Comparison of ENCODE assay signal across 7 cellular contexts in the genomic region with DNA sequence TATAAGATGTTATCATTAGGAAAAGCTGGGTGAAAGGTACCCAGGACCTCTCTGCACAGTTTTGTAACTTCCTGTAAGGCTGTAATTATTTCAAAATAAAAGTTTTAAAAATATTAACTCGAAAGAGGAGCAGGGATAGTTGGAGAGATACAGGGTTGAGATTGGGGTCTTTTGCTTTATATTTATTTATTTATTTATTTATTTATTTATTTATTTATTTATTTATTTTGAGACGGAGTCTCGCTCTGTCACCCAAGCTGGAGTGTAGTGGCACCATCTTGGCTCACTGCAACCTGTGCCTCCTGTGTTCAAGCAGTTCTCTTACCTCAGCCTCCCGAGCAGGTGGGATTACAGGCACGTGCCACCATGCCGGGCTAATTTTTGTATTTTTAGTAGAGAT.
DNase-seq lines count a peak whose midpoint lies in the region; ATAC-seq, FAIRE-seq and TF ChIP-seq lines count a peak whose summit lies in the region.
"Not testable (repeated sequence)": the region's sequence is repeated elsewhere in the genome, so short reads cannot be mapped to it uniquely, and the experiment has no call there.

No MANE protein-coding gene starts in this region.

- not testable (repeated sequence) for FAIRE-seq in A549 (lab: Jason Lieb, UNC)

- H3K27ac ChIP-seq in A549; HEK293 (ENCODE audit: extremely low read depth, low read depth, low read length): not testable (repeated sequence)
- peak overlapping the region; percentile 57 for H3K27ac ChIP-seq in neutrophil
- peak overlapping the region; percentile 31 for H3K27ac ChIP-seq in psoas muscle
- peak overlapping the region; percentile 14 to 66 (median 46) for H3K27ac ChIP-seq in gastrocnemius medialis

- peaks cover 20% of the 10 kb centered on the region for H3K36me3 Mint-ChIP-seq in progenitor cell of endocrine pancreas (ENCODE audit: insufficient read depth)

- not testable (repeated sequence) for TF ChIP-seq CTCF in A549 (IDR thresholded peaks at IDR 0.05); HEK293 (tag by site-specific recombination; IDR thresholded peaks at IDR 0.05); neutrophil (IDR thresholded peaks at IDR 0.05); progenitor cell of endocrine pancreas (IDR thresholded peaks at IDR 0.05; ENCODE audit: unreplicated experiment); psoas muscle (IDR thresholded peaks at IDR 0.05); gastrocnemius medialis (IDR thresholded peaks at IDR 0.05 in 4 of 5, conservative IDR thresholded peaks at IDR 0.05 in 1 of 5)

- H3K4me1 ChIP-seq in A549 (peaks cover 19% of the 10 kb centered on the region; the same call in 2 of the 3 replicates), adipocyte (ENCODE audit: control insufficient read depth, insufficient read depth, low read length) (peaks cover 19% of the 10 kb centered on the region), neutrophil (ENCODE audit: control insufficient read depth in 1 of 2, insufficient read depth in 1 of 2, low read depth in 1 of 2, low read length in 1 of 2) (peaks cover 13 to 18% of the 10 kb centered on the region in 2 experiments), psoas muscle (peaks cover 39% of the 10 kb centered on the region), gastrocnemius medialis (peaks cover 22 to 29% of the 10 kb centered on the region in 2 donors)
- H3K4me1 ChIP-seq in HEK293 (ENCODE audit: control insufficient read depth, insufficient read depth, low read length), result not testable (repeated sequence)

- in situ Hi-C loops in gastrocnemius medialis (cut with MboI; ENCODE audit: low sequenced_read_pairs in 4 of 4), result not testable (repeated sequence)

- not testable (repeated sequence) for TF ChIP-seq RAD21 in A549 (conservative IDR thresholded peaks at IDR 0.05 in 1 of 2, IDR thresholded peaks at IDR 0.05 in 1 of 2)

- H3K4me2 ChIP-seq in A549, result not testable (repeated sequence)

- POLR2A ChIA-PET in A549 (lab: Yijun Ruan, JAX); HEK293 (lab: Yijun Ruan, JAX): not testable (repeated sequence)

- not testable (repeated sequence) for TF ChIP-seq EP300 in A549 (IDR thresholded peaks at IDR 0.05)

- CTCF ChIA-PET in A549 (lab: Yijun Ruan, JAX); HEK293 (lab: Yijun Ruan, JAX): not testable (repeated sequence)

- not testable (repeated sequence) for DNase-seq in A549 (ENCODE audit: low read depth in 1 of 2, low spot score in 1 of 2); adipocyte (ENCODE audit: low read depth); progenitor cell of endocrine pancreas (ENCODE audit: low spot score, unreplicated experiment); psoas muscle
- peak in 1 of 2 donors; percentile 64 for DNase-seq in gastrocnemius medialis

- not testable (repeated sequence) for H3K9me3 Mint-ChIP-seq in progenitor cell of endocrine pancreas (ENCODE audit: low read depth)

- 91% methylated on average over 6 of the region's 6 CpGs for WGBS in A549 (ENCODE audit: missing lambda C conversion rate)
- WGBS in psoas muscle, 3 donors, result 43 to 75% (median 45%) methylated on average over 6 of the region's 6 CpGs

- ATAC-seq in A549, result not testable (repeated sequence)
- ATAC-seq in psoas muscle, result peak in 3 of 4 donors; percentile 33 to 49 (median 36)
- ATAC-seq in gastrocnemius medialis, result peak in 1 of 2 donors; percentile 47

- intact Hi-C loops in psoas muscle (cut with DNase I); gastrocnemius medialis (cut with DNase I; ENCODE audit: low total_unique reads): not testable (repeated sequence)

- H3K27me3 Mint-ChIP-seq in progenitor cell of endocrine pancreas, result not testable (repeated sequence)

- TF ChIP-seq POLR2A in A549 (IDR thresholded peaks at IDR 0.05; ENCODE audit: low read length); gastrocnemius medialis (IDR thresholded peaks at IDR 0.05): not testable (repeated sequence)

- not testable (repeated sequence) for H3K4me3 Mint-ChIP-seq in progenitor cell of endocrine pancreas (ENCODE audit: low read depth)

- H3K27me3 ChIP-seq in adipocyte (replicated peaks; ENCODE audit: control insufficient read depth, insufficient read depth, low read length); neutrophil; psoas muscle (ENCODE audit: insufficient read depth in 3 of 3, low read length in 2 of 3); gastrocnemius medialis: not testable (repeated sequence)

- peaks cover 32 to 36% of the 10 kb centered on the region in 2 experiments for H3K36me3 ChIP-seq in HEK293 (ENCODE audit: control insufficient read depth in 2 of 2, insufficient read depth in 1 of 2, low read length in 2 of 2)
- peaks cover 41% of the 10 kb centered on the region for H3K36me3 ChIP-seq in adipocyte (ENCODE audit: control insufficient read depth, insufficient read depth, low read length, severe bottlenecking)
- peaks cover 38% of the 10 kb centered on the region for H3K36me3 ChIP-seq in neutrophil
- H3K36me3 ChIP-seq in psoas muscle (ENCODE audit: insufficient read depth in 1 of 2, low read depth in 1 of 2), result peaks cover 0 to 32% of the 10 kb centered on the region in 2 donors
- peaks cover 0 to 28% of the 10 kb centered on the region in 2 donors for H3K36me3 ChIP-seq in gastrocnemius medialis

- not testable (repeated sequence) for H3K9ac ChIP-seq in adipocyte (ENCODE audit: low read length)

- not testable (repeated sequence) for H3K4me1 Mint-ChIP-seq in progenitor cell of endocrine pancreas (ENCODE audit: low read depth)

- H3K4me3 ChIP-seq in A549; HEK293 (ENCODE audit: low read depth, low read length); neutrophil (ENCODE audit: low read depth in 1 of 2, low read length in 1 of 2); psoas muscle; gastrocnemius medialis: not testable (repeated sequence)
- peak overlapping the region; percentile 44 for H3K4me3 ChIP-seq in adipocyte (ENCODE audit: low read length)

- peak overlapping the region; percentile 51 for H3K27ac Mint-ChIP-seq in progenitor cell of endocrine pancreas

- H3K9me3 ChIP-seq in A549; HEK293 (ENCODE audit: control insufficient read depth, insufficient read depth, low read depth, low read length); adipocyte (ENCODE audit: control insufficient read depth, low read length); neutrophil; psoas muscle; gastrocnemius medialis: not testable (repeated sequence)

TF ChIP-seq in A549, 52 proteins besides CTCF, POLR2A, EP300 and RAD21:
- TF ChIP-seq ZC3H11A (IDR thresholded peaks at IDR 0.05), result peak; percentile 94

TF ChIP-seq in HEK293, 187 proteins besides CTCF, POLR2A, EP300 and RAD21 (continues in another document):
- TF ChIP-seq, protein P1, sequence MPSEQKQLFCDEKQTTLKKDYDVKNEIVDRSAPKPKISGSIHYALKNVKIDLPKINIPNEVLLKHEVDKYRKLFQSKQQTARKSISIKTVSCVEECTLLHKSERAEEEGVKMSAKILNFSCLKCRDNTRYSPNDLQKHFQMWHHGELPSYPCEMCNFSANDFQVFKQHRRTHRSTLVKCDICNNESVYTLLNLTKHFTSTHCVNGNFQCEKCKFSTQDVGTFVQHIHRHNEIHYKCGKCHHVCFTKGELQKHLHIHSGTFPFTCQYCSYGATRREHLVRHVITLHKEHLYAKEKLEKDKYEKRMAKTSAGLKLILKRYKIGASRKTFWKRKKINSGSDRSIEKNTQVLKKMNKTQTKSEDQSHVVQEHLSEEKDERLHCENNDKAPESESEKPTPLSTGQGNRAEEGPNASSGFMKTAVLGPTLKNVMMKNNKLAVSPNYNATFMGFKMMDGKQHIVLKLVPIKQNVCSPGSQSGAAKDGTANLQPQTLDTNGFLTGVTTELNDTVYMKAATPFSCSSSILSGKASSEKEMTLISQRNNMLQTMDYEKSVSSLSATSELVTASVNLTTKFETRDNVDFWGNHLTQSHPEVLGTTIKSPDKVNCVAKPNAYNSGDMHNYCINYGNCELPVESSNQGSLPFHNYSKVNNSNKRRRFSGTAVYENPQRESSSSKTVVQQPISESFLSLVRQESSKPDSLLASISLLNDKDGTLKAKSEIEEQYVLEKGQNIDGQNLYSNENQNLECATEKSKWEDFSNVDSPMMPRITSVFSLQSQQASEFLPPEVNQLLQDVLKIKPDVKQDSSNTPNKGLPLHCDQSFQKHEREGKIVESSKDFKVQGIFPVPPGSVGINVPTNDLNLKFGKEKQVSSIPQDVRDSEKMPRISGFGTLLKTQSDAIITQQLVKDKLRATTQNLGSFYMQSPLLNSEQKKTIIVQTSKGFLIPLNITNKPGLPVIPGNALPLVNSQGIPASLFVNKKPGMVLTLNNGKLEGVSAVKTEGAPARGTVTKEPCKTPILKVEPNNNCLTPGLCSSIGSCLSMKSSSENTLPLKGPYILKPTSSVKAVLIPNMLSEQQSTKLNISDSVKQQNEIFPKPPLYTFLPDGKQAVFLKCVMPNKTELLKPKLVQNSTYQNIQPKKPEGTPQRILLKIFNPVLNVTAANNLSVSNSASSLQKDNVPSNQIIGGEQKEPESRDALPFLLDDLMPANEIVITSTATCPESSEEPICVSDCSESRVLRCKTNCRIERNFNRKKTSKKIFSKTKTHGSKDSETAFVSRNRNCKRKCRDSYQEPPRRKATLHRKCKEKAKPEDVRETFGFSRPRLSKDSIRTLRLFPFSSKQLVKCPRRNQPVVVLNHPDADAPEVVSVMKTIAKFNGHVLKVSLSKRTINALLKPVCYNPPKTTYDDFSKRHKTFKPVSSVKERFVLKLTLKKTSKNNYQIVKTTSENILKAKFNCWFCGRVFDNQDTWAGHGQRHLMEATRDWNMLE (tag by site-specific recombination; conservative IDR thresholded peaks at IDR 0.05; ENCODE audit: low read depth), result peak; percentile 78
- TF ChIP-seq ZNF555 (tag by site-specific recombination; conservative IDR thresholded peaks at IDR 0.05) (peak; percentile 45), ZNF426 (tag by site-specific recombination; IDR thresholded peaks at IDR 0.05) (peak; percentile 63), ZNF433 (tag by site-specific recombination; IDR thresholded peaks at IDR 0.05; ENCODE audit: low read depth) (0 out of 2 replicates have a peak, but pooled peaks have one; percentile 32)
